ENCODE assay signal across 24 cellular contexts in the genomic region with DNA sequence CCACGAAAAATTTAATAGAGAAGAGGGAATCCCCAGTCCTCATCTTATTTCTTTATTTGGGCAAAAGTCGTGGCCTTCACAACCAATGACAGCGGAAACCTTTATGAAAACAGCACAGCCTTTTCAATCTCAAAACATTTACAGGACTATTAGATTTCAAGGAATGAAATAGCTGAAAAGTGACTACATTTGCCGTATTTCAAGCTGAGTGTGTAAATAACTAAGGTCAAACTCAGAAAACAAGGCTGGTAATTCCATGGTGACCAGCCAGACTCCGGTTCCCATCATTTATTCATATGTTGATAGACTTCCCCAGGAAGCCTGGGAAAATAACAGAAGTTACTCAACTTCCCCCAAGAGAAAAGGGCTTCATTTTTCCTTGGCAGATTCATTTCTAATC.
DNase-seq lines count a peak whose midpoint lies in the region; ATAC-seq and TF ChIP-seq lines count a peak whose summit lies in the region.
"Had no signal": no experiment of that assay in that cellular context is flagged by ENCODE, and none has a peak within 500 bp of the region (broad histone marks: within the 10 kb centered on the region; RNA-seq: fewer than 3 reads in every experiment).

No MANE protein-coding gene starts in this region.

- WGBS in heart left ventricle, 4 donors, result 45 to 55% (median 50%) methylated on average over 5 of the region's 5 CpGs

- DNase-seq in WTC11 (ENCODE audit: low spot score), result no peak
- peak in 3 of 5 donors; percentile 28 to 44 (median 31) for DNase-seq in heart left ventricle
- no peak for DNase-seq in nephron progenitor cell
- DNase-seq in tibial artery, result peak in 1 of 2 donors; percentile 34
- no peak for DNase-seq in NCI-H69 (lab: John Stamatoyannopoulos, UW)
- no peak for DNase-seq in stimulated activated CD4-positive, alpha-beta T cell treated with anti-CD3 and anti-CD28 coated beads, Interleukin-4, amount 100 ng/mL, for 24 hours
- DNase-seq: activated CD4-positive, alpha-beta T cell treated with anti-CD3 and anti-CD28 coated beads, Interleukin-2, amount 50 U/mL, for 1 hour; anterior cingulate cortex; effector CD4-positive, alpha-beta T cell; EL; esophagus squamous epithelium; NCI-H1417 treated with DMSO at 0.1 percent for 48 hours; NCI-H2107; NCI-H510A treated with DMSO at 0.1 percent for 48 hours; stimulated activated CD4-positive, alpha-beta T cell treated with anti-CD3 and anti-CD28 coated beads, Interleukin-15, amount 100 ng/mL, for 24 hours; substantia nigra; WERI-Rb-1 had no signal

- peaks cover 0 to 23% (median 1%) of the 10 kb centered on the region in 12 donors for H3K4me1 ChIP-seq in heart left ventricle
- H3K4me1 ChIP-seq in tibial artery, result peaks cover 0 to 30% (median 7%) of the 10 kb centered on the region in 4 donors
- H3K4me1 ChIP-seq: esophagus squamous epithelium, vagina had no signal

- peaks cover 5% of the 10 kb centered on the region; the same call in 1 of the 2 replicates for H3K27me3 Mint-ChIP-seq in WTC11 (ENCODE audit: low read depth)
- H3K27me3 Mint-ChIP-seq in nephron progenitor cell (ENCODE audit: low read depth, poor library complexity), result peaks cover 4% of the 10 kb centered on the region
- H3K27me3 Mint-ChIP-seq: activated naive CD4-positive, alpha-beta T cell treated with anti-CD3 and anti-CD28 coated beads, Interleukin-2, amount 50 U/mL, for 24 hours had no signal

- H3K36me3 Mint-ChIP-seq in WTC11, result no peaks in the 10 kb centered on the region
- H3K36me3 Mint-ChIP-seq in nephron progenitor cell (ENCODE audit: low read depth), result peaks cover 5% of the 10 kb centered on the region
- H3K36me3 Mint-ChIP-seq: activated naive CD4-positive, alpha-beta T cell treated with anti-CD3 and anti-CD28 coated beads, Interleukin-2, amount 50 U/mL, for 24 hours had no signal

- peak overlapping the region in 11 of 12 donors; percentile 14 to 88 (median 56) for H3K27ac ChIP-seq in heart left ventricle
- peak overlapping the region; percentile 39 to 48 for H3K27ac ChIP-seq in tibial artery
- H3K27ac ChIP-seq: esophagus squamous epithelium, neutrophil, SK-N-MC, vagina, WERI-Rb-1 had no signal

- no peaks in the 10 kb centered on the region for H3K9me3 ChIP-seq in heart left ventricle
- no peaks in the 10 kb centered on the region for H3K9me3 ChIP-seq in tibial artery
- H3K9me3 ChIP-seq: esophagus squamous epithelium, neutrophil, vagina had no signal

- CTCF ChIA-PET in WTC11 (lab: Charles Lee), result interaction anchor here (1.4 kb wide), 1 partner anchor 126 kb away, joined by 4 read pairs; no protein-coding TSS in a partner anchor

- no peak for ATAC-seq in WTC11
- ATAC-seq in heart left ventricle, result peak; percentile 47 to 85 (median 72)
- no peak for ATAC-seq in HG02571 (IDR thresholded peaks at IDR 0.05; ENCODE audit: unreplicated experiment)
- ATAC-seq: left lobe of liver had no signal

- no peaks in the 10 kb centered on the region; the same call in 1 of the 2 replicates for H3K9me3 Mint-ChIP-seq in WTC11
- H3K9me3 Mint-ChIP-seq in nephron progenitor cell, result no peaks in the 10 kb centered on the region
- H3K9me3 Mint-ChIP-seq: activated naive CD4-positive, alpha-beta T cell treated with anti-CD3 and anti-CD28 coated beads, Interleukin-2, amount 50 U/mL, for 24 hours; activated T-helper 1 cell treated with anti-CD3 and anti-CD28 coated beads, Interleukin-12 subunit alpha, Interleukin-12 subunit beta, Interleukin-2, Interleukin-4 antibody, amounts not matched to agents 30 ng/mL and 10 ng/mL and 1 ng/mL, durations not matched to agents 14 hours and 24 hours and 36 hours had no signal

- H3K27me3 ChIP-seq in heart left ventricle, result no peaks in the 10 kb centered on the region
- no peaks in the 10 kb centered on the region for H3K27me3 ChIP-seq in tibial artery
- H3K27me3 ChIP-seq: esophagus squamous epithelium, neutrophil, vagina had no signal

- H3K4me3 ChIP-seq in heart left ventricle (no peak overlapping the region), tibial artery (no peak overlapping the region)
- H3K4me3 ChIP-seq: esophagus squamous epithelium, SK-N-MC, vagina had no signal

- TF ChIP-seq POLR2A in heart left ventricle (IDR thresholded peaks at IDR 0.05), result no peak

- TF ChIP-seq CTCF in WTC11 (IDR thresholded peaks at IDR 0.05) (no peak), heart left ventricle (IDR thresholded peaks at IDR 0.05) (no peak), nephron progenitor cell (IDR thresholded peaks at IDR 0.05) (no peak), tibial artery (IDR thresholded peaks at IDR 0.05) (no peak)

- POLR2A ChIA-PET in WTC11 (lab: Charles Lee), result no interaction called here

- intact Hi-C loops in heart left ventricle (cut with DNase I), result no loop called here
- intact Hi-C loops in tibial artery (cut with DNase I; ENCODE audit: low total_unique reads), result no loop called here

- peak overlapping the region; percentile 54; the same call in 1 of the 2 replicates for H3K27ac Mint-ChIP-seq in WTC11
- peak overlapping the region; percentile 64 for H3K27ac Mint-ChIP-seq in nephron progenitor cell
- H3K27ac Mint-ChIP-seq: activated naive CD4-positive, alpha-beta T cell treated with anti-CD3 and anti-CD28 coated beads, Interleukin-2, amount 50 U/mL, for 24 hours; activated T-helper 1 cell treated with anti-CD3 and anti-CD28 coated beads, Interleukin-12 subunit alpha, Interleukin-12 subunit beta, Interleukin-2, Interleukin-4 antibody, amounts not matched to agents 30 ng/mL and 10 ng/mL and 1 ng/mL, durations not matched to agents 14 hours and 24 hours and 36 hours had no signal

- H3K4me1 Mint-ChIP-seq in WTC11 (peaks cover 33% of the 10 kb centered on the region), nephron progenitor cell (peaks cover 58% of the 10 kb centered on the region)
- H3K4me1 Mint-ChIP-seq: activated naive CD4-positive, alpha-beta T cell treated with anti-CD3 and anti-CD28 coated beads, Interleukin-2, amount 50 U/mL, for 24 hours had no signal

- H3K36me3 ChIP-seq in heart left ventricle (no peaks in the 10 kb centered on the region), tibial artery (no peaks in the 10 kb centered on the region)
- H3K36me3 ChIP-seq: esophagus squamous epithelium, neutrophil, vagina, WERI-Rb-1 had no signal

- H3K4me3 Mint-ChIP-seq in WTC11 (peak overlapping the region; percentile 1; the same call in 1 of the 2 replicates), nephron progenitor cell (no peak overlapping the region)
- H3K4me3 Mint-ChIP-seq: activated naive CD4-positive, alpha-beta T cell treated with anti-CD3 and anti-CD28 coated beads, Interleukin-2, amount 50 U/mL, for 24 hours; activated T-helper 1 cell treated with anti-CD3 and anti-CD28 coated beads, Interleukin-12 subunit alpha, Interleukin-12 subunit beta, Interleukin-2, Interleukin-4 antibody, amounts not matched to agents 30 ng/mL and 10 ng/mL and 1 ng/mL, durations not matched to agents 14 hours and 24 hours and 36 hours had no signal

TF ChIP-seq in WTC11, 78 proteins besides CTCF, POLR2A, EP300 and RAD21 (continues in another document):
- TF ChIP-seq ZNF121 (CRISPR knock-in tag; IDR thresholded peaks at IDR 0.05) (no peak), OVOL2 (CRISPR knock-in tag; IDR thresholded peaks at IDR 0.05; ENCODE audit: borderline replicate concordance) (no peak), RELA (CRISPR knock-in tag; IDR thresholded peaks at IDR 0.05; ENCODE audit: borderline replicate concordance) (no peak), USF2 (CRISPR knock-in tag; IDR thresholded peaks at IDR 0.05) (no peak), CDX4 (CRISPR knock-in tag; IDR thresholded peaks at IDR 0.05; ENCODE audit: borderline replicate concordance) (no peak), FOXK1 (CRISPR knock-in tag; IDR thresholded peaks at IDR 0.05) (no peak), MYBL2 (CRISPR knock-in tag; IDR thresholded peaks at IDR 0.05) (no peak), MLX (CRISPR knock-in tag; IDR thresholded peaks at IDR 0.05) (no peak)
- TF ChIP-seq, protein P1, sequence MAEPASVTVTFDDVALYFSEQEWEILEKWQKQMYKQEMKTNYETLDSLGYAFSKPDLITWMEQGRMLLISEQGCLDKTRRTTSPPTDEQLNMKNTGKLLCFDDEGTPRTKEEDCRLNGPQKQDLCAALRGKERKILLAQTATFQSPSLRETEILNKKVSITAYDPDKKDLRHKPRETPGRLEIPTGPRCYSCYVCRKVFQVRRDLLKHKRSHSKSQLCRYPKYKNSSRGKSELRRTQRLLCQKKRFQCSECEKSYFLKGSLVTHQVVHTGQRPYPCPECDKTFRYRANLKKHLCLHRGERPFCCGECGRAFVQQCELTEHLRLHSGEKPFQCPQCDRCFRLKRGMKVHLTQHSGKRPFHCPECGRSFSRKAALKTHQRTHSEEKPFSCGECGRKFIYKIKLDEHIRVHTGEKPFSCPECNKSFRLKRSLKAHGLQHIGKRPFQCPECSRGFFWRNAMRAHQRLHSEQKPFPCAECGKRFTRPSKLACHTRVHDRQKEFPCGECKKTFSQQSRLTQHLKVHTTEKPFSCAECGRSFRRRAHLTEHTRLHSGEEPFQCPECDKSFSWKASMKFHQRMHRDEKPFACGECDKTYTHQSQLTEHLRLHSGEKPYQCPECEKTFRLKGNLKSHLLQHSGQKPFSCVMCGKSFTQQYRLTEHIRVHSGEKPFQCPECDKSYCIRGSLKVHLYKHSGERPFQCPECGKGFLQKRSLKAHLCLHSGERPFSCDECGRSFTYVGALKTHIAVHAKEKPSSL (CRISPR knock-in tag; conservative IDR thresholded peaks at IDR 0.05), result no peak

Comparison
In these comparisons a context has a peak if more than half of its experiments do, and no peak if none do; other contexts are left out.
1. ATAC-seq: peak in heart left ventricle (4 of 4); none in WTC11 (single experiment) and HG02571 (single experiment).
2. DNase-seq: peak in heart left ventricle (3 of 5); none in WTC11 (single experiment), nephron progenitor cell (single experiment), NCI-H69 (single experiment) and stimulated activated CD4-positive, alpha-beta T cell treated with anti-CD3 and anti-CD28 coated beads, Interleukin-4, amount 100 ng/mL, for 24 hours (single experiment).